In the genomic region with DNA sequence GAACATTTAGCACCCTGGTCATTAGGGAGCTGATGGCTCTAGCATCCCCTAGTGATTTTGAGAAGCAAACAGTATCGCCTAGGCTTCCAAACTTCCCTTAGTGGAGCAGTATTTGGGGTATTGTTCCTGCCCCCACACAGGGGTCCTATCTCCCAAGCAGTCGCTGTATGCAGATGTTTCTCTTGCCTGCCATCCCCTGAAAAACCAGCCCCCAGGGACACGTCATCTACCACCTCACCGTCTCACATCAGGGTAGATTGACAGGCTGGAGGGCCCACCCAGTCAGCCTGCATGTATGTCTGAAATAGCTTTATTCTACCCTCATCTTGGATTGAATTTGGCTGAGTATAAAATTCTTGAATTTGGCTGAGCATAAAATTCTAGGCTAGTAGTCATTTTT, we compare ENCODE assay signal across 16 cellular contexts. TPM values are rescaled to one million over a fixed set of nuclear protein-coding genes. Genes with fewer than 3 reads are reported as not detected.
DNase-seq lines count a peak whose midpoint lies in the region; TF ChIP-seq lines count a peak whose summit lies in the region.
"Had no signal": no experiment of that assay in that cellular context is flagged by ENCODE, and none has a peak within 500 bp of the region (broad histone marks: within the 10 kb centered on the region; RNA-seq: fewer than 3 reads in every experiment).

No MANE protein-coding gene starts in this region.

- H3F3A ChIP-seq in MM.1S (ENCODE audit: insufficient read depth, low read length): peaks cover 16% of the 10 kb centered on the region

- peak overlapping the region; percentile 64; the same call in 1 of the 2 replicates for H3K27ac ChIP-seq in KMS-11
- peak overlapping the region; percentile 100; the same call in 1 of the 2 replicates for H3K27ac ChIP-seq in MM.1S (ENCODE audit: low read length)
- no peak overlapping the region for H3K27ac ChIP-seq in coronary artery
- H3K27ac ChIP-seq in transverse colon: no peak overlapping the region

- no peak for TF ChIP-seq POLR2A in transverse colon (IDR thresholded peaks at IDR 0.05)

- H3K79me2 ChIP-seq in KMS-11 (ENCODE audit: insufficient read depth, low read depth) (no peaks in the 10 kb centered on the region), MM.1S (ENCODE audit: low read length) (peaks cover 64% of the 10 kb centered on the region)

- no peaks in the 10 kb centered on the region for H3K9me2 ChIP-seq in MM.1S (replicated peaks; ENCODE audit: insufficient read depth, low read length)

- intact Hi-C loops in transverse colon (cut with DNase I; ENCODE audit: low total_unique reads): no loop called here

- H3K27me3 Mint-ChIP-seq in type B pancreatic cell: no peaks in the 10 kb centered on the region
- H3K27me3 Mint-ChIP-seq: CD4-positive, alpha-beta memory T cell had no signal

- no peak for TF ChIP-seq CTCF in KMS-11 (conservative IDR thresholded peaks at IDR 0.05; ENCODE audit: low read depth, low read length)
- no peak for TF ChIP-seq CTCF in MM.1S (IDR thresholded peaks at IDR 0.05; ENCODE audit: low read length)
- TF ChIP-seq CTCF in coronary artery (IDR thresholded peaks at IDR 0.05): no peak
- no peak for TF ChIP-seq CTCF in transverse colon (IDR thresholded peaks at IDR 0.05)
- no peak for TF ChIP-seq CTCF in type B pancreatic cell (conservative IDR thresholded peaks at IDR 0.05)

- H2AFZ ChIP-seq in KMS-11 (ENCODE audit: low read depth) (no peak overlapping the region), MM.1S (ENCODE audit: low read length) (no peak overlapping the region)

- H3K9me3 Mint-ChIP-seq in type B pancreatic cell: no peaks in the 10 kb centered on the region
- H3K9me3 Mint-ChIP-seq: CD4-positive, alpha-beta memory T cell; HFFc6 had no signal

- no peaks in the 10 kb centered on the region for H3K4me1 Mint-ChIP-seq in type B pancreatic cell (ENCODE audit: unreplicated experiment)

- H3K9ac ChIP-seq in KMS-11: no peak overlapping the region; the same call in 1 of the 2 replicates
- no peak overlapping the region for H3K9ac ChIP-seq in MM.1S (ENCODE audit: low read length)

- DNase-seq in MM.1S (no peak), coronary artery (ENCODE audit: low spot score) (peak; percentile 29), transverse colon (peak; percentile 2), NCI-H2171 treated with DMSO at 0.1 percent for 48 hours (lab: John Stamatoyannopoulos, UW) (no peak), type B pancreatic cell (ENCODE audit: extremely low spot score, unreplicated experiment) (no peak)
- DNase-seq: C1 segment of cervical spinal cord; Calu3; CD4-positive, alpha-beta memory T cell; COR-L47; DMS53; DMS79 treated with DMSO at 0.1 percent for 48 hours; GF-D8; GOT3; HFFc6 had no signal

- H3K4me1 ChIP-seq in KMS-11 (ENCODE audit: low read depth, poor library complexity, severe bottlenecking) (peaks cover 82% of the 10 kb centered on the region), MM.1S (ENCODE audit: low read length) (peaks cover 58% of the 10 kb centered on the region), transverse colon (no peaks in the 10 kb centered on the region)
- H3K4me1 ChIP-seq: HAP-1 had no signal

- WGBS in transverse colon (ENCODE audit: low coverage in 1 of 2), 2 donors: 87% methylated on average over 4 of the region's 4 CpGs; no CpG with 5 or more reads in 1 of the 2 donors

- H3K4me3 Mint-ChIP-seq in type B pancreatic cell: no peak overlapping the region
- H3K4me3 Mint-ChIP-seq: CD4-positive, alpha-beta memory T cell; HFFc6 had no signal

- H3K27ac Mint-ChIP-seq in type B pancreatic cell: no peak overlapping the region
- H3K27ac Mint-ChIP-seq: CD4-positive, alpha-beta memory T cell; HFFc6 had no signal

- no peaks in the 10 kb centered on the region for H4K20me1 ChIP-seq in KMS-11 (ENCODE audit: insufficient read depth)
- H4K20me1 ChIP-seq in MM.1S (ENCODE audit: insufficient read depth, low read length): no peaks in the 10 kb centered on the region

- in situ Hi-C loops in transverse colon (cut with MboI; ENCODE audit: low pct_ligation_motif_present in 1 of 4, low pct_unique_long_range_greater_than_20kb in 1 of 4, low sequenced_read_pairs in 3 of 4): no loop called here

- H3K4me3 ChIP-seq in KMS-11 (IDR thresholded peaks at IDR 0.05; ENCODE audit: insufficient read depth, low read depth, low read length) (no peak overlapping the region), MM.1S (ENCODE audit: low read length) (no peak overlapping the region), coronary artery (no peak overlapping the region), transverse colon (no peak overlapping the region)
- H3K4me3 ChIP-seq: HAP-1 had no signal

- H3K27me3 ChIP-seq in KMS-11 (ENCODE audit: insufficient read depth, low read depth) (no peaks in the 10 kb centered on the region), MM.1S (replicated peaks; ENCODE audit: insufficient read depth, low read length) (no peaks in the 10 kb centered on the region), transverse colon (no peaks in the 10 kb centered on the region)

- H3K36me3 Mint-ChIP-seq in type B pancreatic cell: no peaks in the 10 kb centered on the region
- H3K36me3 Mint-ChIP-seq: CD4-positive, alpha-beta memory T cell had no signal

- H3K36me3 ChIP-seq in KMS-11 (ENCODE audit: insufficient read depth) (no peaks in the 10 kb centered on the region), MM.1S (replicated peaks; ENCODE audit: insufficient read depth, low read length) (no peaks in the 10 kb centered on the region), transverse colon (no peaks in the 10 kb centered on the region)
- H3K36me3 ChIP-seq: HAP-1 had no signal

- H3K4me2 ChIP-seq in KMS-11 (no peak overlapping the region), MM.1S (ENCODE audit: low read depth, low read length) (no peak overlapping the region)

- H3K9me3 ChIP-seq in MM.1S (replicated peaks; ENCODE audit: insufficient read depth, low read length): no peaks in the 10 kb centered on the region
- H3K9me3 ChIP-seq in transverse colon: no peaks in the 10 kb centered on the region
- H3K9me3 ChIP-seq: HAP-1 had no signal

- TF ChIP-seq EP300 in transverse colon (IDR thresholded peaks at IDR 0.05; ENCODE audit: low read depth): no peak

RNA-seq across cellular contexts. Expression of gene TENT5C, which starts 33.9 kb away (rescaled TPM):
- total RNA-seq in transverse colon: 10 to 100 TPM in 3 of 4 donors, 1 to 10 TPM in 1; 3.4 to 30.8 (median 18.1) TPM
- 12.9 and 13.8 TPM in 2 replicates for total RNA-seq in type B pancreatic cell (ENCODE audit: low replicate concordance)

Comparison
In these comparisons a context has a peak if more than half of its experiments do, and no peak if none do; other contexts are left out.
1. H3K27ac ChIP-seq: peak in KMS-11 (single experiment) and MM.1S (single experiment); none in coronary artery (0 of 2) and transverse colon (0 of 4).
2. DNase-seq: peak in coronary artery (single experiment) and transverse colon (single experiment); none in MM.1S (single experiment), NCI-H2171 treated with DMSO at 0.1 percent for 48 hours (single experiment) and type B pancreatic cell (single experiment).